In the genomic region with DNA sequence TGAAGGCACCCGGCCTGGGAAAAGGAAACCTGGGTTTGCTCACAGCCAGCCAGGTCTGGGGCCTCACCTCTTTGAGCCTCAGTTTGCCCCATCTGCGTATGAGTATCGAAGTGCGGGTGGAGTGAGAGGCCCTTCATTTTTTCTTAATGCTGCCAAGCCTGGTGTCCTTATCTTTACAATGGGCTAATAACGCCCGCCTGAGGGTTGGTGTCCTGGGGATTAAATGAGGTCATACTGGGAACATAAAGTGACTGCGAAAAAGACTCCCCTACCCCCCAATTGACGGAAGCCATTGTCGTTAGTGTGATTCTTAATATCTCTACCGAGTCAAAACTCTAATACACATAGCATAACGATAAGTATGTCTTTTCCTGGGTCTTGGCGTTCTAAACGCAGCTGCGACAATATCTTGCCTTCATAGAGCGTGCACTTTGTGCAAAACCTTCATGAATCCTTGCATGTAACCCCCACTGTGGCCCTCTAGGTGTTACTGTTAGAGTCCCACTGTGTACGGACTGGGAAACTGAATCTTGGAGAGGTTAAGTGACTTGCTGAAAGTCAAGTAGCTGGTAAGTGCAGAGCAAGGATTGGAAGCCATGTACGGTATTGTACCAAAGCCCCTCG, we compare ENCODE assay signal across 7 cellular contexts. TPM values are rescaled to one million over a fixed set of nuclear protein-coding genes. Genes with fewer than 3 reads are reported as not detected.
DNase-seq lines count a peak whose midpoint lies in the region; ATAC-seq and TF ChIP-seq lines count a peak whose summit lies in the region.

No MANE protein-coding gene starts in this region.

- H3K27me3 ChIP-seq in MG63 (no peaks in the 10 kb centered on the region), left lung (no peaks in the 10 kb centered on the region), subcutaneous abdominal adipose tissue (ENCODE audit: control insufficient read depth in 5 of 5, insufficient read depth in 4 of 5, low read length in 5 of 5) (no peaks in the 10 kb centered on the region)

- peaks cover under 1% of the 10 kb centered on the region for H3K36me3 Mint-ChIP-seq in MCF 10A (ENCODE audit: insufficient read depth, unreplicated experiment)

- CTCF ChIA-PET in MCF 10A (lab: Yijun Ruan, JAX) = interaction anchor here (0.6 to 2.2 kb wide), 2 partner anchors 299 to 347 kb away, joined by 3 to 9 read pairs; no protein-coding TSS in a partner anchor

- H3K27me3 Mint-ChIP-seq in MCF 10A (ENCODE audit: insufficient read depth, unreplicated experiment) = no peaks in the 10 kb centered on the region

- H3K36me3 ChIP-seq in MG63 (peaks cover 12% of the 10 kb centered on the region), left lung (no peaks in the 10 kb centered on the region), subcutaneous abdominal adipose tissue (ENCODE audit: control insufficient read depth in 5 of 5, insufficient read depth in 5 of 5, low read length in 5 of 5) (no peaks in the 10 kb centered on the region)

- H3K9me3 ChIP-seq in MG63 (peaks cover 4% of the 10 kb centered on the region), left lung (no peaks in the 10 kb centered on the region), subcutaneous abdominal adipose tissue (ENCODE audit: control insufficient read depth in 5 of 5, low read length in 5 of 5) (peaks cover 0 to 3% (median 0%) of the 10 kb centered on the region in 5 donors)

- no peak overlapping the region for H3K27ac Mint-ChIP-seq in MCF 10A (ENCODE audit: low read depth, unreplicated experiment)

- intact Hi-C loops in MCF 10A (cut with micrococcal nuclease) (loop anchor here (2.0 to 5.0 kb wide), 4 partner anchors 168 to 348 kb away; no protein-coding TSS in a partner anchor), left lung (cut with DNase I) (no loop called here)

- ATAC-seq in left lung (no peak), HG02852 (IDR thresholded peaks at IDR 0.05; ENCODE audit: unreplicated experiment) (no peak), HG03460 (IDR thresholded peaks at IDR 0.05; ENCODE audit: unreplicated experiment) (no peak)

- H3K9ac ChIP-seq in subcutaneous abdominal adipose tissue (ENCODE audit: low read length in 5 of 5) = peak overlapping the region; percentile 8 to 82 (median 62)

- H3K4me1 Mint-ChIP-seq in MCF 10A (ENCODE audit: insufficient read depth, unreplicated experiment) = peaks cover 13% of the 10 kb centered on the region

- H3K4me3 Mint-ChIP-seq in MCF 10A (ENCODE audit: unreplicated experiment) = peak overlapping the region; percentile 54

- H3K4me1 ChIP-seq in left lung (peaks cover 4 to 26% of the 10 kb centered on the region in 2 donors), subcutaneous abdominal adipose tissue (ENCODE audit: control insufficient read depth in 5 of 5, insufficient read depth in 5 of 5, low read length in 5 of 5) (peaks cover 2 to 30% (median 25%) of the 10 kb centered on the region in 5 donors)

- POLR2A ChIA-PET in MCF 10A (lab: Yijun Ruan, JAX) = interaction anchor here (0.7 to 0.8 kb wide), 2 partner anchors 15 to 18 kb away, joined by 4 to 5 read pairs; no protein-coding TSS in a partner anchor

- TF ChIP-seq CTCF in MCF 10A (IDR thresholded peaks at IDR 0.05; ENCODE audit: unreplicated experiment) (no peak), left lung (IDR thresholded peaks at IDR 0.05) (no peak)

- peak overlapping the region; percentile 75 to 76 for H3K27ac ChIP-seq in left lung
- no peak overlapping the region for H3K27ac ChIP-seq in subcutaneous abdominal adipose tissue (ENCODE audit: low read depth, low read length)

- BruUV-seq in MCF 10A (replicated peaks; lab: Mats Ljungman, UMichigan) = no TSS peak

- DNase-seq in MG63 = no peak
- DNase-seq in MCF 10A (ENCODE audit: unreplicated experiment) = no peak
- no peak for DNase-seq in left lung
- no peak for DNase-seq in NCI-H524 treated with DMSO at 0.1 percent for 48 hours (lab: John Stamatoyannopoulos, UW)

- H3K4me3 ChIP-seq in MG63 = peak overlapping the region; percentile 44
- H3K4me3 ChIP-seq in left lung = peak overlapping the region; percentile 32 to 65
- H3K4me3 ChIP-seq in subcutaneous abdominal adipose tissue (ENCODE audit: low read depth in 1 of 5, low read length in 5 of 5) = peak overlapping the region; percentile 31 to 71 (median 67)

- peaks cover 8% of the 10 kb centered on the region for H3K9me3 Mint-ChIP-seq in MCF 10A (ENCODE audit: unreplicated experiment)

RNA-seq across cellular contexts. Expression of gene GRB10, which starts 11.4 kb away (rescaled TPM):
- total RNA-seq in MG63 (2014; rRNA removed; shearing (Covaris generic); ENCODE audit: low replicate concordance) = 27.5 and 33.1 TPM in 2 replicates
- total RNA-seq in MCF 10A (2022) (68.2 and 71.3 TPM in 2 replicates), left lung (10 to 100 TPM; 41.1 to 58.3 TPM)
